ENCODE assay signal across 18 cellular contexts in the genomic region with DNA sequence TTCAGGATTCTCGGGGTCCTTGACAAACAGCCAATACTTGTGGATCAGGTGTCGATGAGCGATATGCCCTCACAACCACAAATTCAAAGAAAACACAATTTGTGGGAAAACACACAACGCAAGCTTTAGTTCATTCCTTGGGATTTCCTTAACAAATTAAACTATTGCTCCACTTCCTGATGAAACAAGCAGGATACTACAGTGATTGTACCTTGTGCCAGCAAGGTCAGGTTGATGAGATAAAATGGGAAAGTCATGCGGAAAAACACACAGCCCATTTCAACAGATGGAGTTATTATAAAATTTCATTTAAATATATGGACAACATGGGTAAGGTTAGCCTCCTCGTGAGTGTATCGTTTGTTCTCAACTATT.
"Had no signal": no experiment of that assay in that cellular context is flagged by ENCODE, and none has a peak within 500 bp of the region (broad histone marks: within the 10 kb centered on the region; RNA-seq: fewer than 3 reads in every experiment).

No MANE protein-coding gene starts in this region.

- H2AFZ ChIP-seq: neural progenitor cell had no signal

- H3K27me3 ChIP-seq: neural progenitor cell, ovary, suprapubic skin, thyroid gland had no signal

- DNase-seq: erythroblast; foreskin melanocyte; head of caudate nucleus; hippocampal formation; kidney glomerular epithelial cell; nucleus accumbens; ovary; right cardiac atrium; stimulated activated CD4-positive, alpha-beta T cell treated with anti-CD3 and anti-CD28 coated beads, Interleukin-4, amount 100 ng/mL, for 1 hour; stimulated activated CD8-positive, alpha-beta memory T cell treated with anti-CD3 and anti-CD28 coated beads, Interleukin-4, amount 100 ng/mL, for 48 hours; stimulated activated naive CD8-positive, alpha-beta T cell treated with anti-CD3 and anti-CD28 coated beads, Interleukin-15, Interleukin-2, amounts not matched to agents 100 U/mL and 50 U/mL, for 24 hours; thyroid gland had no signal

- H3K4me3 ChIP-seq: neural progenitor cell, ovary, suprapubic skin, thyroid gland had no signal

- H3K36me3 ChIP-seq: neural progenitor cell, ovary, suprapubic skin, thyroid gland had no signal

- H3K4me2 ChIP-seq: neural progenitor cell had no signal

- FAIRE-seq: urothelium cell line had no signal

- H3K9ac ChIP-seq: neural progenitor cell had no signal

- H3K9me3 ChIP-seq: ovary, suprapubic skin, thyroid gland had no signal

- H3K27ac ChIP-seq: neural progenitor cell, ovary, suprapubic skin, thyroid gland had no signal

- ATAC-seq: left lobe of liver; natural killer cell treated with Interleukin-12 subunit alpha and Interleukin-12 subunit beta and Interleukin-15 and Interleukin-18, amount 100 ng/mL, for 72 hours; stimulated activated effector memory CD8-positive, alpha-beta T cell treated with anti-CD3 and anti-CD28 coated beads, Interleukin-12 subunit alpha, Interleukin-12 subunit beta, amount 100 ng/mL, for 72 hours; stimulated activated naive CD8-positive, alpha-beta T cell treated with anti-CD3 and anti-CD28 coated beads, Interleukin-15, Interleukin-2, amounts not matched to agents 100 U/mL and 50 U/mL, for 24 hours had no signal

- H3K4me1 ChIP-seq: neural progenitor cell, suprapubic skin, thyroid gland had no signal
